ENCODE assay signal across 8 cellular contexts in genomic region chr21:25708467-25709065, GRCh38. TPM values are rescaled to one million over a fixed set of nuclear protein-coding genes. Genes with fewer than 3 reads are reported as not detected.
DNase-seq lines count a peak whose midpoint lies in the region; ATAC-seq and TF ChIP-seq lines count a peak whose summit lies in the region.

No MANE protein-coding gene starts in this region.

- no peaks in the 10 kb centered on the region for H3K27me3 Mint-ChIP-seq in Calu3 (ENCODE audit: unreplicated experiment)

- H3K4me1 Mint-ChIP-seq in Calu3 (ENCODE audit: low read depth, unreplicated experiment): no peaks in the 10 kb centered on the region

- H3K27ac ChIP-seq in HEK293 (ENCODE audit: extremely low read depth, low read depth, low read length) (no peak overlapping the region), OCI-LY3 (ENCODE audit: low read length) (no peak overlapping the region)

- H3K9me3 Mint-ChIP-seq in Calu3 (ENCODE audit: low read depth, unreplicated experiment): no peaks in the 10 kb centered on the region

- no peaks in the 10 kb centered on the region for H3K36me3 ChIP-seq in HEK293 (ENCODE audit: control insufficient read depth in 2 of 2, insufficient read depth in 1 of 2, low read length in 2 of 2)
- no peaks in the 10 kb centered on the region for H3K36me3 ChIP-seq in OCI-LY3 (replicated peaks; ENCODE audit: low read depth, low read length)

- no peaks in the 10 kb centered on the region for H3K79me2 ChIP-seq in OCI-LY3 (ENCODE audit: low read length)

- H3K4me3 ChIP-seq in HEK293 (ENCODE audit: low read depth, low read length) (no peak overlapping the region), OCI-LY3 (ENCODE audit: low read length) (no peak overlapping the region), foreskin fibroblast (ENCODE audit: low read depth in 1 of 2, low read length in 2 of 2) (no peak overlapping the region)

- H3K4me1 ChIP-seq in HEK293 (ENCODE audit: control insufficient read depth, insufficient read depth, low read length) (no peaks in the 10 kb centered on the region), OCI-LY3 (ENCODE audit: low read length) (no peaks in the 10 kb centered on the region)

- H3K9me3 ChIP-seq in HEK293 (ENCODE audit: control insufficient read depth, insufficient read depth, low read depth, low read length): no peaks in the 10 kb centered on the region
- no peaks in the 10 kb centered on the region for H3K9me3 ChIP-seq in OCI-LY3 (ENCODE audit: insufficient read depth, low read length)

- H3K27me3 ChIP-seq in OCI-LY3 (ENCODE audit: low read depth, low read length): no peaks in the 10 kb centered on the region

- H3K27ac Mint-ChIP-seq in Calu3 (ENCODE audit: unreplicated experiment): no peak overlapping the region

- H3K4me2 ChIP-seq in OCI-LY3 (ENCODE audit: low read length): no peak overlapping the region

- POLR2A ChIA-PET in HEK293 (lab: Yijun Ruan, JAX): no interaction called here

- BruUV-seq in Calu3 (replicated peaks; lab: Mats Ljungman, UMichigan): no TSS peak

- TF ChIP-seq CTCF in Calu3 (IDR thresholded peaks at IDR 0.05; ENCODE audit: unreplicated experiment) (peak; percentile 47), HEK293 (tag by site-specific recombination; IDR thresholded peaks at IDR 0.05) (0 out of 2 replicates have a peak, but pooled peaks have one; percentile 13), OCI-LY3 (IDR thresholded peaks at IDR 0.05; ENCODE audit: low read depth, low read length) (peak; percentile 68), foreskin fibroblast (IDR thresholded peaks at IDR 0.05; ENCODE audit: low read depth, low read length) (peak; percentile 67)

- no peak for ATAC-seq in GM21528 (IDR thresholded peaks at IDR 0.05; ENCODE audit: low FRiP score, unreplicated experiment)
- ATAC-seq in HG03045 (IDR thresholded peaks at IDR 0.05; ENCODE audit: unreplicated experiment): no peak

- H3K36me3 Mint-ChIP-seq in Calu3 (ENCODE audit: insufficient read depth, unreplicated experiment): no peaks in the 10 kb centered on the region

- H2AFZ ChIP-seq in OCI-LY3 (ENCODE audit: low read depth, low read length): no peak overlapping the region

- no peak overlapping the region for H3K9ac ChIP-seq in OCI-LY3 (ENCODE audit: low read length)

- peak; percentile 2 for DNase-seq in Calu3
- DNase-seq in activated T-cell treated with anti-CD3 and anti-CD28 coated beads, Interleukin-2, amount 50 U/mL, for 48 hours: peak; percentile 45
- peak; percentile 21 to 74 for DNase-seq in foreskin fibroblast
- DNase-seq in putamen (ENCODE audit: low spot score): peak; percentile 44

- H4K20me1 ChIP-seq in OCI-LY3 (ENCODE audit: insufficient read depth, low read length): no peaks in the 10 kb centered on the region

- intact Hi-C loops in Calu3 (cut with micrococcal nuclease; ENCODE audit: unreplicated experiment): loop anchor here (1.0 to 10.0 kb wide), 2 partner anchors 100 to 284 kb away; no protein-coding TSS in a partner anchor

- H3K4me3 Mint-ChIP-seq in Calu3 (ENCODE audit: low read depth, unreplicated experiment): no peak overlapping the region

- CTCF ChIA-PET in Calu3 (lab: Charles Lee) (no interaction called here), HEK293 (lab: Yijun Ruan, JAX) (interaction anchor here (0.6 to 2.5 kb wide), 14 partner anchors 9 to 104 kb away, joined by 3 to 18 read pairs (median 3); no protein-coding TSS in a partner anchor)

TF ChIP-seq in HEK293, 187 proteins besides CTCF, POLR2A, EP300 and RAD21:
- TF ChIP-seq ZNF654 (tag by site-specific recombination; IDR thresholded peaks at IDR 0.05; ENCODE audit: low read depth) (0 out of 2 replicates have a peak, but pooled peaks have one; percentile 24), ZNF48 (tag by site-specific recombination; IDR thresholded peaks at IDR 0.05) (no peak), SP3 (tag by site-specific recombination; IDR thresholded peaks at IDR 0.05) (no peak), ZNF629 (tag by site-specific recombination; IDR thresholded peaks at IDR 0.05) (no peak), INSM2 (tag by site-specific recombination; IDR thresholded peaks at IDR 0.05) (no peak), ZNF214 (tag by site-specific recombination; IDR thresholded peaks at IDR 0.05; ENCODE audit: borderline replicate concordance) (no peak), KLF8 (tag by site-specific recombination; IDR thresholded peaks at IDR 0.05) (no peak), ZNF354C (tag by site-specific recombination; IDR thresholded peaks at IDR 0.05; ENCODE audit: borderline replicate concordance, low read depth) (no peak)

RNA-seq across cellular contexts. Expression of gene ATP5PF, which starts 26.1 kb away (rescaled TPM):
- total RNA-seq in Calu3 (2022): 91.0 and 95.2 TPM in 2 replicates

RNA-seq across cellular contexts. Expression of gene GABPA, which starts 26.2 kb away (rescaled TPM):
- 10.3 and 11.1 TPM in 2 replicates for total RNA-seq in Calu3 (2022)

Comparison
In these comparisons a context has a peak if more than half of its experiments do, and no peak if none do; other contexts are left out.
1. CTCF ChIP-seq: peak in every context shown above with its lines; median percentile 68 in OCI-LY3; 67 in foreskin fibroblast; 47 in Calu3; 13 in HEK293.